Comparison of ENCODE assay signal across 28 cellular contexts in the genomic region with DNA sequence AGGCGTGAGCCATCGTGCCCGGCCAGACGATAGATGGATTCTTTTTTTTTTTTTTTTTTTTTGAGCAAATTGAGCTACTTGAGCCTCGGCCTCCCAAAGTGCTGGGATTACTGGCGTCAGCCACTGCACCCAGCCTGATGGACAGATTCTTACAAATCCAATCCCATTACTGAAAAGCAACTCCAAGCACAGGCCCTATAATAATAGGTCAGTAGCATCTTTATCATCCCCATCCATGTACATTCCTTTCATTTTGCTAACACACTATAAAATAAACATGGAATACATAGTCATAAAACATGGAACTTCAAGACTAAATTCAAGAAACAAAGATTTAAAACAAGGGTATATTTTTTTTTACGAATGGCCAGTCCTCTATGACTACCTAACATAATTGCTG.
"Had no signal": no experiment of that assay in that cellular context is flagged by ENCODE, and none has a peak within 500 bp of the region (broad histone marks: within the 10 kb centered on the region; RNA-seq: fewer than 3 reads in every experiment).

No MANE protein-coding gene starts in this region.

- H3K9me3 Mint-ChIP-seq: activated CD8-positive, alpha-beta T cell treated with anti-CD3 and anti-CD28 coated beads for 36 hours; activated naive CD4-positive, alpha-beta T cell treated with anti-CD3 and anti-CD28 coated beads, Interleukin-2, amount 50 U/mL, for 72 hours; activated T-cell treated with anti-CD3 and anti-CD28 coated beads, Interleukin-2, amount 50 U/mL, for 4 hours; activated T-helper 17 cell treated with anti-CD3 and anti-CD28 coated beads, Interleukin-2, amount 50 U/mL, for 72 hours; central memory CD8-positive, alpha-beta T cell; natural killer cell; neural progenitor cell had no signal

- H3K27ac Mint-ChIP-seq: activated CD4-positive, alpha-beta T cell treated with anti-CD3 and anti-CD28 coated beads, Interleukin-2, amount 10 ng/mL, durations not matched to agents 7 days and 5 days; activated CD8-positive, alpha-beta T cell treated with anti-CD3 and anti-CD28 coated beads for 36 hours; activated naive CD4-positive, alpha-beta T cell treated with anti-CD3 and anti-CD28 coated beads, Interleukin-2, amount 50 U/mL, for 72 hours; activated T-helper 17 cell treated with anti-CD3 and anti-CD28 coated beads, Interleukin-2, amount 50 U/mL, for 72 hours; natural killer cell; neural progenitor cell; stimulated activated naive B cell treated with anti-CD40 and anti-IgM and Interleukin-4, amounts not matched to agents 10 μg/mL and 1 μg/mL and 100 μg/mL, for 72 hours had no signal

- H3K9ac ChIP-seq: neural progenitor cell, parathyroid adenoma had no signal

- ATAC-seq: activated CD8-positive, alpha-beta T cell treated with anti-CD3 and anti-CD28 coated beads for 36 hours; activated naive CD4-positive, alpha-beta T cell treated with anti-CD3 and anti-CD28 coated beads, Interleukin-2, amount 50 U/mL, for 72 hours; activated T-cell treated with anti-CD3 and anti-CD28 coated beads, Interleukin-2, amount 50 U/mL, for 4 hours; activated T-helper 17 cell treated with anti-CD3 and anti-CD28 coated beads, Interleukin-2, amount 50 U/mL, for 72 hours; gastrocnemius medialis; natural killer cell; stimulated activated naive B cell treated with anti-CD40 and anti-IgM and Interleukin-4, amounts not matched to agents 10 μg/mL and 1 μg/mL and 100 μg/mL, for 72 hours had no signal

- H3K4me3 ChIP-seq: dorsolateral prefrontal cortex, gastrocnemius medialis, left ventricle myocardium inferior, lung, neural progenitor cell, right atrium auricular region, suprapubic skin, tibial nerve had no signal

- H3K27ac ChIP-seq: dorsolateral prefrontal cortex, gastrocnemius medialis, left ventricle myocardium inferior, neural progenitor cell, parathyroid adenoma, right atrium auricular region, suprapubic skin, tibial nerve had no signal

- H3K36me3 Mint-ChIP-seq: natural killer cell had no signal

- DNase-seq: activated CD4-positive, alpha-beta T cell treated with anti-CD3 and anti-CD28 coated beads for 1 hour; activated CD4-positive, alpha-beta T cell treated with anti-CD3 and anti-CD28 coated beads, Interleukin-2, amount 10 ng/mL, durations not matched to agents 7 days and 5 days; activated CD8-positive, alpha-beta T cell treated with anti-CD3 and anti-CD28 coated beads for 36 hours; activated naive CD4-positive, alpha-beta T cell; activated T-cell treated with anti-CD3 and anti-CD28 coated beads, Interleukin-2, amount 50 U/mL, for 4 hours; dorsolateral prefrontal cortex; effector memory CD4-positive, alpha-beta T cell; erythroblast; gastrocnemius medialis; glutamatergic neuron; islet precursor cell; left ventricle myocardium inferior; mesendoderm; natural killer cell; occipital lobe; stimulated activated CD4-positive, alpha-beta T cell treated with anti-CD3 and anti-CD28 coated beads, Interleukin-15, amount 100 ng/mL, for 24 hours; stimulated activated CD4-positive, alpha-beta T cell treated with anti-CD3 and anti-CD28 coated beads, Interleukin-2, amount 100 ng/mL, for 24 hours; stimulated activated naive B cell treated with anti-CD40 and anti-IgM and Interleukin-4, amounts not matched to agents 10 μg/mL and 1 μg/mL and 100 μg/mL, for 72 hours; T-helper 9 cell had no signal

- H3K27me3 Mint-ChIP-seq: activated CD4-positive, alpha-beta T cell treated with anti-CD3 and anti-CD28 coated beads, Interleukin-2, amount 10 ng/mL, durations not matched to agents 7 days and 5 days; activated CD8-positive, alpha-beta T cell treated with anti-CD3 and anti-CD28 coated beads for 36 hours; activated T-helper 17 cell treated with anti-CD3 and anti-CD28 coated beads, Interleukin-2, amount 50 U/mL, for 72 hours; central memory CD8-positive, alpha-beta T cell; stimulated activated naive B cell treated with anti-CD40 and anti-IgM and Interleukin-4, amounts not matched to agents 10 μg/mL and 1 μg/mL and 100 μg/mL, for 72 hours had no signal

- H3K4me1 Mint-ChIP-seq: activated T-helper 17 cell treated with anti-CD3 and anti-CD28 coated beads, Interleukin-2, amount 50 U/mL, for 72 hours; central memory CD8-positive, alpha-beta T cell had no signal

- H3K79me2 ChIP-seq: parathyroid adenoma had no signal

- H3K4me3 Mint-ChIP-seq: activated CD4-positive, alpha-beta T cell treated with anti-CD3 and anti-CD28 coated beads, Interleukin-2, amount 10 ng/mL, durations not matched to agents 7 days and 5 days; activated CD8-positive, alpha-beta T cell treated with anti-CD3 and anti-CD28 coated beads for 36 hours; activated T-cell treated with anti-CD3 and anti-CD28 coated beads, Interleukin-2, amount 50 U/mL, for 4 hours; activated T-helper 17 cell treated with anti-CD3 and anti-CD28 coated beads, Interleukin-2, amount 50 U/mL, for 72 hours; central memory CD8-positive, alpha-beta T cell; natural killer cell; neural progenitor cell; stimulated activated naive B cell treated with anti-CD40 and anti-IgM and Interleukin-4, amounts not matched to agents 10 μg/mL and 1 μg/mL and 100 μg/mL, for 72 hours had no signal

- H3K27me3 ChIP-seq: dorsolateral prefrontal cortex, gastrocnemius medialis, neural progenitor cell, right atrium auricular region, suprapubic skin, tibial nerve had no signal

- H3K9me3 ChIP-seq: gastrocnemius medialis, left ventricle myocardium inferior, right atrium auricular region, suprapubic skin, tibial nerve had no signal

- H3K36me3 ChIP-seq: gastrocnemius medialis, neural progenitor cell had no signal

- H2AFZ ChIP-seq: neural progenitor cell, parathyroid adenoma had no signal

- H3K4me2 ChIP-seq: neural progenitor cell had no signal
